Comparison of ENCODE assay signal across 12 cellular contexts in the genomic region with DNA sequence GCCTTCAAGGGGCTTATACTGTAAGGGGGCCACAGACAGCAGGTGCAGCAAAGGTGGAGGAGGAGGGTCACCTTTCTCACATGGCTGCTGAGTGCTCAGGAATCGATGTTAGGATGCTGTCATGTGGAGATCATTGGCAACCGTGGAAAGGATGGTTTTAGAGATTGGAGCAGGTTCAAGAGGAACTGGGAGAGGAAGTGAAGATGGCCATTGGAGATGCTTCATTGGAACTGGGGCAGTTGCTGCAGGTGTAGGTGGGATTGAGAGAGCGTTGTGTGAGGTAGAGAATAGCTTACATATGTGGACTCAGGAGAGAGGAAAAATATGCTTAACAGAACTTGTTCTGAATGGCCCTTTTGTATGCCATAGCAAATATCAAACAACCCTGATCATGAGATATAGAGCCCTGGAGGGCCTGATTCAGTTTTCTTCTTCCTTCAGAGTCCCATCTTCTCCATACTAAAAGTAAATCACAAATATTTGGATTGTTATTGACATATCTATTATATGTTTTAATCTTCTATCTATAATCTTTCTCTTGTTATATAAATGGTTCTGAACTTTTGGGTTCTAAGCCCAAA. TPM values are rescaled to one million over a fixed set of nuclear protein-coding genes. Genes with fewer than 3 reads are reported as not detected.
A peak's percentile ranks its signal among the peaks of the same experiment; 100 is the strongest.
DNase-seq lines count a peak whose midpoint lies in the region; ATAC-seq, FAIRE-seq and TF ChIP-seq lines count a peak whose summit lies in the region.
"Had no signal": no experiment of that assay in that cellular context is flagged by ENCODE, and none has a peak within 500 bp of the region (broad histone marks: within the 10 kb centered on the region; RNA-seq: fewer than 3 reads in every experiment).

No MANE protein-coding gene starts in this region.

- no peaks in the 10 kb centered on the region for H3K27me3 Mint-ChIP-seq in CD4-positive, alpha-beta T cell
- H3K27me3 Mint-ChIP-seq in osteocyte (ENCODE audit: unreplicated experiment), result no peaks in the 10 kb centered on the region

- FAIRE-seq in GM12878 (lab: Jason Lieb, UNC), result no peak

- no peak for ATAC-seq in CD4-positive, alpha-beta T cell (ENCODE audit: poor library complexity)
- ATAC-seq in GM18907 (IDR thresholded peaks at IDR 0.05; ENCODE audit: unreplicated experiment) (peak; percentile 12), HG03460 (IDR thresholded peaks at IDR 0.05; ENCODE audit: unreplicated experiment) (peak; percentile 9), GM12878 (peak; percentile 18), esophagus mucosa (no peak)

- no peak for TF ChIP-seq POLR2A in GM12878 (IDR thresholded peaks at IDR 0.05; ENCODE audit: low read depth, low read length)

- H3K27ac ChIP-seq in CD4-positive, alpha-beta T cell (ENCODE audit: low read depth, low read length), result peak overlapping the region; percentile 1
- H3K27ac ChIP-seq in GM12878 (ENCODE audit: control insufficient read depth, insufficient read depth), result peak overlapping the region; percentile 80
- no peak overlapping the region for H3K27ac ChIP-seq in ascending aorta

- no peaks in the 10 kb centered on the region for H3K27me3 ChIP-seq in CD4-positive, alpha-beta T cell (ENCODE audit: control insufficient read depth, insufficient read depth, low read length)
- no peaks in the 10 kb centered on the region for H3K27me3 ChIP-seq in GM12878 (replicated peaks in 1 of 2; ENCODE audit: control insufficient read depth in 2 of 2, insufficient read depth in 2 of 2, low read length in 1 of 2)
- no peaks in the 10 kb centered on the region for H3K27me3 ChIP-seq in ascending aorta
- H3K27me3 ChIP-seq: transverse colon had no signal

- peaks cover 21% of the 10 kb centered on the region for H3K4me1 ChIP-seq in GM12878 (ENCODE audit: control insufficient read depth, insufficient read depth, low read length)
- H3K4me1 ChIP-seq in ascending aorta, result no peaks in the 10 kb centered on the region

- H3K9ac ChIP-seq in GM12878 (ENCODE audit: control insufficient read depth, insufficient read depth, low read length), result peak overlapping the region; percentile 39

- no peaks in the 10 kb centered on the region for H3K9me3 Mint-ChIP-seq in CD4-positive, alpha-beta T cell
- peaks cover 4% of the 10 kb centered on the region for H3K9me3 Mint-ChIP-seq in osteocyte (ENCODE audit: unreplicated experiment)

- H3K4me2 ChIP-seq in GM12878 (ENCODE audit: control insufficient read depth, insufficient read depth), result peak overlapping the region; percentile 97

- TF ChIP-seq RAD21 in GM12878 (IDR thresholded peaks at IDR 0.05; ENCODE audit: insufficient read depth, low read depth, low read length), result no peak

- peaks cover 12% of the 10 kb centered on the region for H3K79me2 ChIP-seq in GM12878 (ENCODE audit: control insufficient read depth, insufficient read depth, low read length)

- H3K9me3 ChIP-seq in CD4-positive, alpha-beta T cell (ENCODE audit: control insufficient read depth, low read length), result no peaks in the 10 kb centered on the region
- no peaks in the 10 kb centered on the region for H3K9me3 ChIP-seq in GM12878 (replicated peaks; ENCODE audit: control insufficient read depth, insufficient read depth, low read length)
- H3K9me3 ChIP-seq in ascending aorta, result no peaks in the 10 kb centered on the region
- H3K9me3 ChIP-seq: transverse colon had no signal

- H3K36me3 ChIP-seq in GM12878 (ENCODE audit: control insufficient read depth in 2 of 2, insufficient read depth in 2 of 2, low read length in 1 of 2) (no peaks in the 10 kb centered on the region), ascending aorta (no peaks in the 10 kb centered on the region)
- H3K36me3 ChIP-seq: transverse colon had no signal

- no peak; a peak in 1 of 4 replicates for TF ChIP-seq EP300 in GM12878 (IDR thresholded peaks at IDR 0.05; ENCODE audit: borderline replicate concordance in 1 of 2, control insufficient read depth in 1 of 2, low read depth in 2 of 2, low read length in 2 of 2)

- no peaks in the 10 kb centered on the region for H4K20me1 ChIP-seq in GM12878 (ENCODE audit: control insufficient read depth, insufficient read depth)

- H3K4me3 Mint-ChIP-seq in CD4-positive, alpha-beta T cell, result peak overlapping the region; percentile 35
- H3K4me3 Mint-ChIP-seq in osteocyte (ENCODE audit: unreplicated experiment), result no peak overlapping the region

- peaks cover 60% of the 10 kb centered on the region for H3K4me1 Mint-ChIP-seq in CD4-positive, alpha-beta T cell (ENCODE audit: low read depth)
- peaks cover 25% of the 10 kb centered on the region for H3K4me1 Mint-ChIP-seq in osteocyte (ENCODE audit: unreplicated experiment)

- 7% methylated on average over 3 of the region's 3 CpGs for WGBS in GM12878 (ENCODE audit: insufficient coverage, insufficient replicate concordance, low lambda C conversion rate, missing lambda C conversion rate)

- in situ Hi-C loops in GM12878 (cut with MboI), result no loop called here

- POLR2A ChIA-PET in CD4-positive, alpha-beta T cell (lab: Charles Lee), result interaction anchor here (0.6 to 2.5 kb wide), 5 partner anchors 11 to 91 kb away, joined by 3 to 26 read pairs (median 12); a partner anchor contains a TSS
- POLR2A ChIA-PET in GM12878 (lab: Charles Lee), result no interaction called here

- DNase-seq in CD4-positive, alpha-beta T cell, result no peak
- DNase-seq in GM12878 (ENCODE audit: low read depth, low spot score), result no peak
- DNase-seq in DMS153 (lab: John Stamatoyannopoulos, UW), result no peak
- DNase-seq in ascending aorta (ENCODE audit: low spot score in 2 of 2), result no peak
- DNase-seq in osteocyte (ENCODE audit: extremely low spot score, unreplicated experiment), result no peak
- DNase-seq: COR-L47, NCI-H2107 had no signal

- BruUV-seq in GM12878 (replicated peaks; lab: Mats Ljungman, UMichigan), result no TSS peak

- RAD21 ChIA-PET in GM12878 (lab: Charles Lee; ENCODE audit: unreplicated experiment), result interaction anchor here (1.1 to 2.8 kb wide), 5 partner anchors 32 to 366 kb away, joined by 3 to 9 read pairs (median 5); no protein-coding TSS in a partner anchor

- SMC1A ChIA-PET in GM12878 (lab: Charles Lee; ENCODE audit: uncharacterized antibody, unreplicated experiment), result interaction anchor here (0.9 to 1.6 kb wide), 4 partner anchors 12 to 83 kb away, joined by 3 to 6 read pairs (median 4); no protein-coding TSS in a partner anchor

- H3K4me3 ChIP-seq in GM12878, result peak overlapping the region; percentile 41; the same call in 1 of the 2 replicates
- no peak overlapping the region for H3K4me3 ChIP-seq in ascending aorta
- H3K4me3 ChIP-seq: lung, transverse colon had no signal

- TF ChIP-seq CTCF in CD4-positive, alpha-beta T cell (IDR thresholded peaks at IDR 0.05), result no peak
- no peak for TF ChIP-seq CTCF in GM12878 (IDR thresholded peaks at IDR 0.05 in 2 of 3, conservative IDR thresholded peaks at IDR 0.05 in 1 of 3; ENCODE audit: control insufficient read depth in 2 of 3, extremely low read depth in 1 of 3, insufficient read depth in 1 of 3, low read depth in 3 of 3, low read length in 3 of 3)
- no peak for TF ChIP-seq CTCF in ascending aorta (IDR thresholded peaks at IDR 0.05)
- no peak for TF ChIP-seq CTCF in osteocyte (IDR thresholded peaks at IDR 0.05)

- peak overlapping the region; percentile 88 for H3K27ac Mint-ChIP-seq in CD4-positive, alpha-beta T cell
- H3K27ac Mint-ChIP-seq in osteocyte (ENCODE audit: unreplicated experiment), result no peak overlapping the region

- H2AFZ ChIP-seq in GM12878 (ENCODE audit: control insufficient read depth, low read depth, low read length), result peak overlapping the region; percentile 77

- no peaks in the 10 kb centered on the region for H3K36me3 Mint-ChIP-seq in CD4-positive, alpha-beta T cell (ENCODE audit: low read depth)
- peaks cover 4% of the 10 kb centered on the region for H3K36me3 Mint-ChIP-seq in osteocyte (ENCODE audit: unreplicated experiment)

- intact Hi-C loops in CD4-positive, alpha-beta T cell (cut with DNase I, micrococcal nuclease), result loop anchor here (1.0 to 2.0 kb wide), 5 partner anchors 21 to 77 kb away; a partner anchor contains a TSS
- intact Hi-C loops in GM12878 (cut with micrococcal nuclease; ENCODE audit: unreplicated experiment), result loop anchor here (1.0 to 5.0 kb wide), 3 partner anchors 37 to 77 kb away; no protein-coding TSS in a partner anchor
- intact Hi-C loops in ascending aorta (cut with DNase I), result no loop called here

- CTCF ChIA-PET in CD4-positive, alpha-beta T cell (lab: Charles Lee), result interaction anchor here (1.2 to 1.9 kb wide), 3 partner anchors 13 to 77 kb away, joined by 3 to 7 read pairs (median 6); a partner anchor contains a TSS
- CTCF ChIA-PET in GM12878 (lab: Yijun Ruan, JAX), result interaction anchor here (1.0 to 2.1 kb wide), 4 partner anchors 35 to 77 kb away, joined by 4 to 9 read pairs (median 6); a partner anchor contains a TSS

TF ChIP-seq in GM12878, 131 proteins besides CTCF, POLR2A, EP300 and RAD21 (continues in another document):
- TF ChIP-seq BCL11A (IDR thresholded peaks at IDR 0.05; ENCODE audit: low read depth, low read length), result 0 out of 2 replicates have a peak, but pooled peaks have one; percentile 9
- TF ChIP-seq ZNF384 (IDR thresholded peaks at IDR 0.05; ENCODE audit: borderline replicate concordance, low read depth, low read length), result no peak
- peak; percentile 4; the same call in 1 of the 2 replicates for TF ChIP-seq EED (IDR thresholded peaks at IDR 0.05; ENCODE audit: low read depth)
- peak; percentile 90 for TF ChIP-seq SPI1 (IDR thresholded peaks at IDR 0.05; ENCODE audit: borderline replicate concordance, insufficient read depth, low read depth, low read length)

RNA-seq across cellular contexts. Expression of a gene that starts 40.8 kb away (rescaled TPM):
- total RNA-seq in CD4-positive, alpha-beta T cell, result not detected
- total RNA-seq in GM12878 (2013; cell fraction: nucleolus; rRNA removed), result not detected in 2 replicates
- total RNA-seq in GM12878 (2014; rRNA removed) (not detected in 2 replicates), GM12878 (2014; rRNA removed; fragmentation: Illumina TruSeq; extraction: Trizol) (not detected in 2 replicates), GM12878 (2021) (0.10 TPM in 1 of 2 replicates, not detected in the other), ascending aorta (7.5 TPM), esophagus mucosa (9.2 TPM), osteocyte (1.2 and 1.3 TPM in 2 replicates)
- not detected for polyA plus RNA-seq in GM12878 (2011; ENCODE audit: low read depth)
- polyA plus RNA-seq in GM12878 (2011; rRNA removed) (not detected in 2 replicates), GM12878 (2014; fragmentation: Illumina TruSeq; extraction: Trizol) (not detected in 2 replicates), GM12878 (2014; fragmentation: Nextera tagmentation; extraction: Ambion mirVana) (not detected), GM12878 (2014; rRNA removed) (0.04 and 0.12 TPM in 2 replicates), GM12878 (2016; fragmentation: Nextera tagmentation; extraction: Ambion mirVana) (not detected)
- polyA plus RNA-seq in GM12878 (2011; cell fraction: cytosol; rRNA removed), result not detected in 2 replicates
- polyA plus RNA-seq in GM12878 (2011; cell fraction: nucleus; rRNA removed), result not detected in 2 replicates
- polyA plus RNA-seq in GM12878 (2012), result not detected in 2 replicates
- not detected in 2 replicates for polyA minus RNA-seq in GM12878 (2011; rRNA and poly(A)+ RNA removed)
- polyA minus RNA-seq in GM12878 (2011; cell fraction: cytosol; rRNA and poly(A)+ RNA removed), result not detected in 2 replicates
- not detected in 2 replicates for polyA minus RNA-seq in GM12878 (2011; cell fraction: nucleus; rRNA and poly(A)+ RNA removed)

Comparison
In these comparisons a context has a peak if more than half of its experiments do, and no peak if none do; other contexts are left out.
1. ATAC-seq: peak in GM18907 (single experiment), HG03460 (single experiment) and GM12878 (single experiment); none in CD4-positive, alpha-beta T cell (single experiment) and esophagus mucosa (single experiment).
2. H3K27ac ChIP-seq: peak in CD4-positive, alpha-beta T cell (single experiment) and GM12878 (single experiment); none in ascending aorta (0 of 2).